ENCODE assay signal across 1 cellular context in the genomic region with DNA sequence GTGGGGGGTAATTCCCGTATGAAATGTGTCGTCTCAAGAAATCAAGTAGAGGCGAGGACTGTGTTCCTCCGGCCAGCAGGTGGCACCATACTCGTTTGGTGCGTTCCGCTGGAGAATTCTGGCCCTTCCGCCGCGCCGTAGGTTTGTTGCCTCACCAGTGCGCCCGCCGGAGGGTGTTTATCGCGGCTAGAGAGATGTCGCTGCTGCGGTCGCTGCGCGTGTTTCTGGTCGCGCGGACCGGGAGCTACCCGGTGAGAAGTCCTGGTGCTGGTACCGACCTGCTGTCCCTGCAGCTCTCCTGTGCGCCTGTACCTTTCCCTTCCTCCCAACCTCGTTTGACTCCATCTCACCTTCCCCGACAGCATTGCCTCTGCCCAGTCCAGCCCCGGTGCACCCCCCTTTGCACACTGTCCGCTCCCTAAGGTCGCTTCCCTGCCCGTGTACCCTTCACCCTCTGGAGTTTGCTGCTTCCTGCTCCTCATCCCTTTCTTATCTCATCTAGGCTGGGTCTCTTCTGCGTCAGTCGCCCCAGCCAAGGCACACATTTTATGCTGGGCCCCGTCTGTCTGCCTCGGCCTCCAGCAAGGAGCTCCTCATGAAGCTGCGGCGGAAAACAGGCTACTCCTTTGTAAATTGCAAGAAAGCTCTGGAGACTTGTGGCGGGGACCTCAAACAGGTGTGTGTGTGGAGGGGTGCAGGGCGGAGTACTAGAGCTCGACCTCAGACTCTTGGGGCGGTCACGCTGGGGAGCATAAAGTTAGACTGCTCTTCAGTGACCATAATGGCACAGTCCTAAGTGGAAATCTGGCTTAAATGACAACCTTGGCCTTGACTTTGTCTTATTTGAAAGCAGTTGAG.
TF ChIP-seq lines count a peak whose summit lies in the region.

Gene TSFM (plus strand): TSS at position 180 of the 858 bp plus-strand sequence. CDS start 15 bp downstream, at position 195.

TF ChIP-seq in K562, 482 proteins besides CTCF, POLR2A, EP300 and RAD21 (continued from another document and continues in another):
- TF ChIP-seq, protein P1, sequence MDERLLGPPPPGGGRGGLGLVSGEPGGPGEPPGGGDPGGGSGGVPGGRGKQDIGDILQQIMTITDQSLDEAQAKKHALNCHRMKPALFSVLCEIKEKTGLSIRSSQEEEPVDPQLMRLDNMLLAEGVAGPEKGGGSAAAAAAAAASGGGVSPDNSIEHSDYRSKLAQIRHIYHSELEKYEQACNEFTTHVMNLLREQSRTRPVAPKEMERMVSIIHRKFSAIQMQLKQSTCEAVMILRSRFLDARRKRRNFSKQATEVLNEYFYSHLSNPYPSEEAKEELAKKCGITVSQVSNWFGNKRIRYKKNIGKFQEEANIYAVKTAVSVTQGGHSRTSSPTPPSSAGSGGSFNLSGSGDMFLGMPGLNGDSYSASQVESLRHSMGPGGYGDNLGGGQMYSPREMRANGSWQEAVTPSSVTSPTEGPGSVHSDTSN (CRISPR knock-in tag; IDR thresholded peaks at IDR 0.05; ENCODE audit: low read depth), result no peak
- TF ChIP-seq, protein P1 (tag; conservative IDR thresholded peaks at IDR 0.05; ENCODE audit: low read depth), result no peak
- no peak for TF ChIP-seq RBM34 (IDR thresholded peaks at IDR 0.05; ENCODE audit: borderline replicate concordance, insufficient read depth, low read length)
- peak; percentile 88 for TF ChIP-seq CTBP1 (IDR thresholded peaks at IDR 0.05; ENCODE audit: borderline replicate concordance)
- TF ChIP-seq NR1H2 (CRISPR knock-in tag; IDR thresholded peaks at IDR 0.05), result 0 out of 2 replicates have a peak, but pooled peaks have one; percentile 40
- TF ChIP-seq DIDO1 (tag; IDR thresholded peaks at IDR 0.05; ENCODE audit: low read depth), result peak; percentile 87
- no peak for TF ChIP-seq ZC3H4 (CRISPR knock-in tag; IDR thresholded peaks at IDR 0.05; ENCODE audit: borderline replicate concordance)
- TF ChIP-seq ZMIZ1 (IDR thresholded peaks at IDR 0.05; ENCODE audit: low read depth in 2 of 2, low read length in 2 of 2), result peak in 1 of 2 experiments; percentile 16; a peak in 1 of 4 replicates
- no peak for TF ChIP-seq ZNF512 (tag; IDR thresholded peaks at IDR 0.05)
- TF ChIP-seq NCOA2 (IDR thresholded peaks at IDR 0.05; ENCODE audit: partially characterized antibody in 2 of 2), result no peak
- TF ChIP-seq MTF1 (CRISPR knock-in tag; IDR thresholded peaks at IDR 0.05; ENCODE audit: borderline replicate concordance), result no peak
- TF ChIP-seq, protein P2, sequence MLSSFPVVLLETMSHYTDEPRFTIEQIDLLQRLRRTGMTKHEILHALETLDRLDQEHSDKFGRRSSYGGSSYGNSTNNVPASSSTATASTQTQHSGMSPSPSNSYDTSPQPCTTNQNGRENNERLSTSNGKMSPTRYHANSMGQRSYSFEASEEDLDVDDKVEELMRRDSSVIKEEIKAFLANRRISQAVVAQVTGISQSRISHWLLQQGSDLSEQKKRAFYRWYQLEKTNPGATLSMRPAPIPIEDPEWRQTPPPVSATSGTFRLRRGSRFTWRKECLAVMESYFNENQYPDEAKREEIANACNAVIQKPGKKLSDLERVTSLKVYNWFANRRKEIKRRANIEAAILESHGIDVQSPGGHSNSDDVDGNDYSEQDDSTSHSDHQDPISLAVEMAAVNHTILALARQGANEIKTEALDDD (IDR thresholded peaks at IDR 0.05), result no peak; the same call in 1 of the 2 replicates
- TF ChIP-seq C11orf30 (IDR thresholded peaks at IDR 0.05; ENCODE audit: low read depth), result peak; percentile 99
- TF ChIP-seq ZNF57 (CRISPR knock-in tag; IDR thresholded peaks at IDR 0.05), result no peak
- peak; percentile 65 for TF ChIP-seq ETV1 (tag; conservative IDR thresholded peaks at IDR 0.05; ENCODE audit: low read depth)
- TF ChIP-seq FOXK2 (conservative IDR thresholded peaks at IDR 0.05 in 1 of 2, IDR thresholded peaks at IDR 0.05 in 1 of 2; ENCODE audit: low read depth in 2 of 2), result peak; percentile 97 to 99
- TF ChIP-seq ZNF12 (CRISPR knock-in tag; IDR thresholded peaks at IDR 0.05), result no peak
- TF ChIP-seq CBX1 (IDR thresholded peaks at IDR 0.05; ENCODE audit: low read depth), result peak; percentile 76
- peak; percentile 73 for TF ChIP-seq NCOA1 (IDR thresholded peaks at IDR 0.05; ENCODE audit: low read depth)
- TF ChIP-seq, protein P3, sequence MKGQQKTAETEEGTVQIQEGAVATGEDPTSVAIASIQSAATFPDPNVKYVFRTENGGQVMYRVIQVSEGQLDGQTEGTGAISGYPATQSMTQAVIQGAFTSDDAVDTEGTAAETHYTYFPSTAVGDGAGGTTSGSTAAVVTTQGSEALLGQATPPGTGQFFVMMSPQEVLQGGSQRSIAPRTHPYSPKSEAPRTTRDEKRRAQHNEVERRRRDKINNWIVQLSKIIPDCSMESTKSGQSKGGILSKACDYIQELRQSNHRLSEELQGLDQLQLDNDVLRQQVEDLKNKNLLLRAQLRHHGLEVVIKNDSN (CRISPR knock-in tag; IDR thresholded peaks at IDR 0.05), result 0 out of 2 replicates have a peak, but pooled peaks have one; percentile 20
- TF ChIP-seq CREBBP (IDR thresholded peaks at IDR 0.05; ENCODE audit: low read depth, low read length), result no peak
- peak; percentile 98 for TF ChIP-seq NKRF (IDR thresholded peaks at IDR 0.05; ENCODE audit: borderline replicate concordance)
- no peak for TF ChIP-seq ASH1L (IDR thresholded peaks at IDR 0.05; ENCODE audit: borderline replicate concordance, low read depth, partially characterized antibody)
- no peak for TF ChIP-seq ZNF830 (CRISPR knock-in tag; IDR thresholded peaks at IDR 0.05)
- TF ChIP-seq, protein P4, sequence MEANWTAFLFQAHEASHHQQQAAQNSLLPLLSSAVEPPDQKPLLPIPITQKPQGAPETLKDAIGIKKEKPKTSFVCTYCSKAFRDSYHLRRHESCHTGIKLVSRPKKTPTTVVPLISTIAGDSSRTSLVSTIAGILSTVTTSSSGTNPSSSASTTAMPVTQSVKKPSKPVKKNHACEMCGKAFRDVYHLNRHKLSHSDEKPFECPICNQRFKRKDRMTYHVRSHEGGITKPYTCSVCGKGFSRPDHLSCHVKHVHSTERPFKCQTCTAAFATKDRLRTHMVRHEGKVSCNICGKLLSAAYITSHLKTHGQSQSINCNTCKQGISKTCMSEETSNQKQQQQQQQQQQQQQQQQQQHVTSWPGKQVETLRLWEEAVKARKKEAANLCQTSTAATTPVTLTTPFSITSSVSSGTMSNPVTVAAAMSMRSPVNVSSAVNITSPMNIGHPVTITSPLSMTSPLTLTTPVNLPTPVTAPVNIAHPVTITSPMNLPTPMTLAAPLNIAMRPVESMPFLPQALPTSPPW (CRISPR knock-in tag; IDR thresholded peaks at IDR 0.05), result peak; percentile 74
- peak; percentile 47; the same call in 1 of the 2 replicates for TF ChIP-seq BRD4 (IDR thresholded peaks at IDR 0.05)
- peak; percentile 90 for TF ChIP-seq TOE1 (IDR thresholded peaks at IDR 0.05; ENCODE audit: borderline replicate concordance)
- TF ChIP-seq TOE1 (CRISPR knock-in tag; IDR thresholded peaks at IDR 0.05; ENCODE audit: borderline replicate concordance, low read depth), result peak; percentile 91; the same call in 1 of the 2 replicates
- TF ChIP-seq ZNF324 (CRISPR knock-in tag; IDR thresholded peaks at IDR 0.05), result no peak
- no peak for TF ChIP-seq ZNF224 (CRISPR knock-in tag; IDR thresholded peaks at IDR 0.05)
- peak; percentile 21; the same call in 1 of the 2 replicates for TF ChIP-seq SMAD4 (CRISPR knock-in tag; conservative IDR thresholded peaks at IDR 0.05)
- TF ChIP-seq, protein P5, sequence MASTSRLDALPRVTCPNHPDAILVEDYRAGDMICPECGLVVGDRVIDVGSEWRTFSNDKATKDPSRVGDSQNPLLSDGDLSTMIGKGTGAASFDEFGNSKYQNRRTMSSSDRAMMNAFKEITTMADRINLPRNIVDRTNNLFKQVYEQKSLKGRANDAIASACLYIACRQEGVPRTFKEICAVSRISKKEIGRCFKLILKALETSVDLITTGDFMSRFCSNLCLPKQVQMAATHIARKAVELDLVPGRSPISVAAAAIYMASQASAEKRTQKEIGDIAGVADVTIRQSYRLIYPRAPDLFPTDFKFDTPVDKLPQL (IDR thresholded peaks at IDR 0.05; ENCODE audit: extremely low read depth, insufficient read length), result no peak
- TF ChIP-seq MECOM (CRISPR knock-in tag; IDR thresholded peaks at IDR 0.05), result no peak
- TF ChIP-seq SNIP1 (IDR thresholded peaks at IDR 0.05; ENCODE audit: low read depth), result 0 out of 2 replicates have a peak, but pooled peaks have one; percentile 56
- TF ChIP-seq EP400 (IDR thresholded peaks at IDR 0.05), result peak; percentile 96
- TF ChIP-seq SP1 (CRISPR knock-in tag; IDR thresholded peaks at IDR 0.05), result peak; percentile 85
- TF ChIP-seq MIER1 (IDR thresholded peaks at IDR 0.05; ENCODE audit: low read depth), result 0 out of 2 replicates have a peak, but pooled peaks have one; percentile 23
- no peak for TF ChIP-seq HNRNPL (IDR thresholded peaks at IDR 0.05; ENCODE audit: low read depth, low read length)
- TF ChIP-seq NFRKB (IDR thresholded peaks at IDR 0.05; ENCODE audit: low read depth), result peak; percentile 66
- no peak for TF ChIP-seq DACH1 (IDR thresholded peaks at IDR 0.05; ENCODE audit: partially characterized antibody)
- TF ChIP-seq ZNF143 (CRISPR knock-in tag; IDR thresholded peaks at IDR 0.05), result no peak
